Comparison of ENCODE assay signal across 8 cellular contexts in the genomic region with DNA sequence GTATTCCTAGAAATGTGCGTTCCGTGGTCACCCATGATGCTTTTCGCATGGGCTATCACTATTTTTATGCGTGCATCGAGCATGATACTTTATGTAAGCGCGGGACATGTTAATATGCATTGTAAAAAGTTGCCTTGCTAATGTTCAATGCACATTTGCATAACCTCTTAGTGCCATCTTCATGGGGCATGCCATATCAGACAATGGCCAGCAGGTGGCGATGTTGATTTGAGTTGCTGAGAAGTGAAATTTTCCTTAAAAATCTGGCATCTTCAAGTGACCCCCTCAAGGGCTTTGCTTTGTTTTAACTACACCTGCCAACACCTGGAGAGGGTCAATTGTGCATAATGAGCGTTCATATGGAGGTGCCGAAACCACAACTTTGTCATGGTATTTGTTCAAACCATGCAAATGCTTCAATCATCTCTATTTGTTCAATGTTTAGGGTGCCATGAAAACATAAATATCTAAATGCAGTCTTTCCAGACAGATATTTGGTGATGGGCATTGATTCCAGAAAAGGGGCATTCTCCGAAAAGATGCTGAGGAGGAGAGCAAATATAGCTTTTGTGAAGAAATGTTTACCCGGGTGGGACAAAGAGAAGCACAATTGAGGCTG.
DNase-seq lines count a peak whose midpoint lies in the region; ATAC-seq, FAIRE-seq and TF ChIP-seq lines count a peak whose summit lies in the region.

No MANE protein-coding gene starts in this region.

- peak; percentile 98 for FAIRE-seq in astrocyte (lab: Jason Lieb, UNC)

- H3K27ac ChIP-seq in PC-9 (no peak overlapping the region), astrocyte (ENCODE audit: low read depth, low read length) (no peak overlapping the region), smooth muscle cell (ENCODE audit: low read depth) (no peak overlapping the region)

- no peaks in the 10 kb centered on the region for H3K9me3 Mint-ChIP-seq in astrocyte (ENCODE audit: unreplicated experiment)

- POLR2A ChIA-PET in PC-9 (lab: Charles Lee; ENCODE audit: unreplicated experiment): no interaction called here

- no peaks in the 10 kb centered on the region; the same call in 1 of the 2 replicates for H3K4me1 ChIP-seq in PC-9 (replicated peaks; ENCODE audit: insufficient read depth)
- H3K4me1 ChIP-seq in astrocyte (ENCODE audit: insufficient read depth, low read length): no peaks in the 10 kb centered on the region
- no peaks in the 10 kb centered on the region for H3K4me1 ChIP-seq in smooth muscle cell (ENCODE audit: low read depth)

- H3K4me1 Mint-ChIP-seq in astrocyte (ENCODE audit: low read depth, unreplicated experiment): no peaks in the 10 kb centered on the region

- BruUV-seq in PC-9 (replicated peaks; lab: Mats Ljungman, UMichigan): no TSS peak

- no peaks in the 10 kb centered on the region for H3K27me3 ChIP-seq in PC-9 (ENCODE audit: insufficient read depth, low read depth)
- no peaks in the 10 kb centered on the region for H3K27me3 ChIP-seq in astrocyte (ENCODE audit: insufficient read depth, low read length)
- no peaks in the 10 kb centered on the region for H3K27me3 ChIP-seq in smooth muscle cell (ENCODE audit: low read depth)

- no peak overlapping the region for H3K4me3 Mint-ChIP-seq in astrocyte (ENCODE audit: unreplicated experiment)

- WGBS in smooth muscle cell (ENCODE audit: low lambda C conversion rate): 39% methylated on average over 12 of the region's 12 CpGs

- CTCF ChIA-PET in PC-9 (lab: Charles Lee): no interaction called here

- H3K4me2 ChIP-seq in PC-9 (no peak overlapping the region), astrocyte (ENCODE audit: low read length) (no peak overlapping the region), smooth muscle cell (no peak overlapping the region)

- peak; percentile 95 for TF ChIP-seq CTCF in PC-9 (conservative IDR thresholded peaks at IDR 0.05)
- peak; percentile 72 for TF ChIP-seq CTCF in astrocyte (IDR thresholded peaks at IDR 0.05; ENCODE audit: insufficient read depth, low read depth, low read length)
- TF ChIP-seq CTCF in smooth muscle cell (IDR thresholded peaks at IDR 0.05; ENCODE audit: borderline replicate concordance, insufficient read depth, poor library complexity, severe bottlenecking): peak; percentile 92

- no peaks in the 10 kb centered on the region for H4K20me1 ChIP-seq in PC-9 (ENCODE audit: insufficient read depth)
- H4K20me1 ChIP-seq in astrocyte (ENCODE audit: insufficient read depth, low read length): no peaks in the 10 kb centered on the region
- H4K20me1 ChIP-seq in smooth muscle cell (ENCODE audit: low read depth): no peaks in the 10 kb centered on the region

- no peak overlapping the region for H3K9ac ChIP-seq in astrocyte (ENCODE audit: low read length)
- H3K9ac ChIP-seq in smooth muscle cell (ENCODE audit: low read depth): no peak overlapping the region

- H3K79me2 ChIP-seq in PC-9 (ENCODE audit: low read depth) (no peaks in the 10 kb centered on the region), astrocyte (ENCODE audit: insufficient read depth, low read length) (no peaks in the 10 kb centered on the region), smooth muscle cell (ENCODE audit: low read depth) (no peaks in the 10 kb centered on the region)

- H3K36me3 ChIP-seq in PC-9 (ENCODE audit: low read depth) (no peaks in the 10 kb centered on the region), astrocyte (ENCODE audit: insufficient read depth, low read length) (no peaks in the 10 kb centered on the region), smooth muscle cell (ENCODE audit: low read depth) (no peaks in the 10 kb centered on the region)

- H3K36me3 Mint-ChIP-seq in astrocyte (ENCODE audit: low read depth, unreplicated experiment): no peaks in the 10 kb centered on the region

- H3K9me3 ChIP-seq in PC-9 (ENCODE audit: insufficient read depth, low read depth) (no peaks in the 10 kb centered on the region), astrocyte (ENCODE audit: insufficient read depth, low read depth, low read length) (no peaks in the 10 kb centered on the region), smooth muscle cell (replicated peaks; ENCODE audit: low read depth) (no peaks in the 10 kb centered on the region)

- peak; percentile 1 for DNase-seq in SKM-1 (lab: John Stamatoyannopoulos, UW; ENCODE audit: unreplicated experiment)
- DNase-seq in SKM-1 treated with dmso at 0.1 percent for 144 hours (lab: John Stamatoyannopoulos, UW; ENCODE audit: unreplicated experiment): no peak
- peak in 1 of 2 experiments; percentile 35 for DNase-seq in PC-9
- peak; percentile 2 for DNase-seq in astrocyte (ENCODE audit: low read depth)
- DNase-seq in hypothalamus (lab: John Stamatoyannopoulos, UW): peak in 41 of 51 donors; percentile 0 to 58 (median 7)
- peak; percentile 3 for DNase-seq in smooth muscle cell (lab: John Stamatoyannopoulos, UW; ENCODE audit: unreplicated experiment)

- intact Hi-C loops in PC-9 (cut with micrococcal nuclease; ENCODE audit: unreplicated experiment): loop anchor here (2.0 to 5.0 kb wide), 3 partner anchors 279 to 565 kb away; no protein-coding TSS in a partner anchor

- ATAC-seq in HG02884 (IDR thresholded peaks at IDR 0.05; ENCODE audit: unreplicated experiment): peak; percentile 55
- ATAC-seq in GM19452 (IDR thresholded peaks at IDR 0.05; ENCODE audit: unreplicated experiment): no peak

- no peaks in the 10 kb centered on the region for H3F3A ChIP-seq in PC-9 (ENCODE audit: insufficient read depth, low read depth)
- H3F3A ChIP-seq in smooth muscle cell (ENCODE audit: low read depth): no peaks in the 10 kb centered on the region

- H2AFZ ChIP-seq in PC-9: no peak overlapping the region
- H2AFZ ChIP-seq in astrocyte (ENCODE audit: low read depth, low read length): no peak overlapping the region
- H2AFZ ChIP-seq in smooth muscle cell (ENCODE audit: low read depth): no peak overlapping the region

- no peak overlapping the region for H3K4me3 ChIP-seq in PC-9
- no peak overlapping the region for H3K4me3 ChIP-seq in astrocyte (ENCODE audit: insufficient read depth, low read depth, low read length)
- H3K4me3 ChIP-seq in smooth muscle cell: no peak overlapping the region

- no peak overlapping the region for H3K27ac Mint-ChIP-seq in astrocyte (ENCODE audit: unreplicated experiment)

- no peaks in the 10 kb centered on the region for H3K27me3 Mint-ChIP-seq in astrocyte (ENCODE audit: low read depth, unreplicated experiment)

- no peaks in the 10 kb centered on the region for H3K9me2 ChIP-seq in PC-9 (ENCODE audit: insufficient read depth)
